In genomic region chr5:43008369-43009158, GRCh38 we compare ENCODE assay signal across 8 cellular contexts. TPM values are rescaled to one million over a fixed set of nuclear protein-coding genes. Genes with fewer than 3 reads are reported as not detected.
DNase-seq lines count a peak whose midpoint lies in the region; TF ChIP-seq lines count a peak whose summit lies in the region.

No MANE protein-coding gene starts in this region.

- H3K4me3 Mint-ChIP-seq in HFFc6 = peak overlapping the region; percentile 89
- peak overlapping the region; percentile 77 for H3K4me3 Mint-ChIP-seq in activated naive CD4-positive, alpha-beta T cell treated with anti-CD3 and anti-CD28 coated beads, Interleukin-2, amount 10 ng/mL, durations not matched to agents 7 days and 5 days

- H2BK120ac ChIP-seq in trophoblast cell (ENCODE audit: insufficient read depth, low read length, poor library complexity) = peak overlapping the region; percentile 39

- peak overlapping the region; percentile 25 for H3K18ac ChIP-seq in trophoblast cell (ENCODE audit: low read length)

- WGBS in trophoblast cell (ENCODE audit: extremely low coverage, insufficient coverage, insufficient read length) = no CpG with 5 or more reads among the region's 35 CpGs
- 3 to 11% methylated on average over 8 to 35 of the region's 35 CpGs for WGBS in transverse colon (ENCODE audit: low coverage in 1 of 2), 2 donors

- H4K91ac ChIP-seq in trophoblast cell (ENCODE audit: low read depth, low read length) = peak overlapping the region; percentile 81

- peak overlapping the region; percentile 82 for H2AFZ ChIP-seq in trophoblast cell (ENCODE audit: insufficient read depth, low read length, poor library complexity)

- no peak overlapping the region for H3K23ac ChIP-seq in trophoblast cell (ENCODE audit: low read length)

- peak overlapping the region; percentile 85 for H4K12ac ChIP-seq in trophoblast cell (ENCODE audit: low read depth, low read length)

- TF ChIP-seq CTCF in HFFc6 (IDR thresholded peaks at IDR 0.05) (peak; percentile 30; the same call in 1 of the 2 replicates), transverse colon (IDR thresholded peaks at IDR 0.05) (no peak)

- H2BK5ac ChIP-seq in trophoblast cell (ENCODE audit: low read depth, low read length, poor library complexity) = peak overlapping the region; percentile 38

- H3K79me2 ChIP-seq in trophoblast cell (ENCODE audit: control insufficient read depth, insufficient read depth, low read length, poor library complexity) = peaks cover 3% of the 10 kb centered on the region

- H3K14ac ChIP-seq in trophoblast cell (ENCODE audit: low read length) = peak overlapping the region; percentile 38

- peaks cover 54% of the 10 kb centered on the region for H3K4me1 Mint-ChIP-seq in HFFc6 (ENCODE audit: low read depth)
- H3K4me1 Mint-ChIP-seq in activated naive CD4-positive, alpha-beta T cell treated with anti-CD3 and anti-CD28 coated beads, Interleukin-2, amount 10 ng/mL, durations not matched to agents 7 days and 5 days = peaks cover 36% of the 10 kb centered on the region

- peak overlapping the region; percentile 88 for H4K8ac ChIP-seq in trophoblast cell (ENCODE audit: low read depth, low read length)

- H3K27ac ChIP-seq in trophoblast cell (ENCODE audit: low read depth, low read length) = no peak overlapping the region
- peak overlapping the region; percentile 87 to 92 (median 90) for H3K27ac ChIP-seq in transverse colon

- H3K27me3 ChIP-seq in trophoblast cell (ENCODE audit: insufficient read depth, low read length) = peaks cover 18% of the 10 kb centered on the region
- H3K27me3 ChIP-seq in transverse colon = peaks cover 53% of the 10 kb centered on the region

- H3K4me1 ChIP-seq in trophoblast cell (ENCODE audit: control insufficient read depth in 1 of 2, insufficient read depth in 2 of 2, low read length in 2 of 2) (peaks cover 4 to 6% of the 10 kb centered on the region in 2 experiments), transverse colon (peaks cover 0 to 15% (median 4%) of the 10 kb centered on the region in 4 donors)

- CTCF ChIA-PET in activated naive CD4-positive, alpha-beta T cell treated with anti-CD3 and anti-CD28 coated beads, Interleukin-2, amount 10 ng/mL, durations not matched to agents 7 days and 5 days (lab: Charles Lee) = interaction anchor here (0.8 to 4.5 kb wide), 11 partner anchors 10 to 59 kb away, joined by 3 to 50 read pairs (median 4); partner anchors contain the start of gene ANXA2R

- H3K27me3 Mint-ChIP-seq in HFFc6 (ENCODE audit: insufficient read depth) = peaks cover 8% of the 10 kb centered on the region
- H3K27me3 Mint-ChIP-seq in activated naive CD4-positive, alpha-beta T cell treated with anti-CD3 and anti-CD28 coated beads, Interleukin-2, amount 10 ng/mL, durations not matched to agents 7 days and 5 days = no peaks in the 10 kb centered on the region

- DNase-seq in GF-D8 (lab: John Stamatoyannopoulos, UW) (peak; percentile 77), HFFc6 (peak; percentile 89), NCI-H1092 (lab: John Stamatoyannopoulos, UW) (peak; percentile 83), SK-N-DZ (ENCODE audit: low spot score) (peak; percentile 92), head of caudate nucleus (peak; percentile 49 to 91 (median 80)), trophoblast cell (peak; percentile 91 to 99), transverse colon (peak; percentile 94)
- peak; percentile 94 for DNase-seq in activated naive CD4-positive, alpha-beta T cell treated with anti-CD3 and anti-CD28 coated beads, Interleukin-2, amount 10 ng/mL, durations not matched to agents 7 days and 5 days

- TF ChIP-seq POLR2A in transverse colon (IDR thresholded peaks at IDR 0.05) = peak; percentile 86

- peaks cover 10% of the 10 kb centered on the region for H3K36me3 Mint-ChIP-seq in HFFc6 (ENCODE audit: low read depth)
- H3K36me3 Mint-ChIP-seq in activated naive CD4-positive, alpha-beta T cell treated with anti-CD3 and anti-CD28 coated beads, Interleukin-2, amount 10 ng/mL, durations not matched to agents 7 days and 5 days = peaks cover 3% of the 10 kb centered on the region

- H3K36me3 ChIP-seq in trophoblast cell (ENCODE audit: control insufficient read depth in 1 of 2, insufficient read depth in 2 of 2, low read length in 2 of 2) (no peaks in the 10 kb centered on the region), transverse colon (no peaks in the 10 kb centered on the region)

- no peak overlapping the region for H2AK5ac ChIP-seq in trophoblast cell (ENCODE audit: low read length)

- TF ChIP-seq EP300 in transverse colon (IDR thresholded peaks at IDR 0.05; ENCODE audit: low read depth) = no peak

- H3K4ac ChIP-seq in trophoblast cell (ENCODE audit: low read depth, low read length) = no peak overlapping the region

- in situ Hi-C loops in transverse colon (cut with MboI; ENCODE audit: low pct_ligation_motif_present in 1 of 4, low pct_unique_long_range_greater_than_20kb in 1 of 4, low sequenced_read_pairs in 3 of 4) = loop anchor here in 1 of 4 donors (10.0 kb wide), 1 partner anchor 54 kb away; no protein-coding TSS in a partner anchor

- intact Hi-C loops in head of caudate nucleus (cut with DNase I) = loop anchor here (5.0 kb wide), 1 partner anchor 34 kb away; the partner anchor contains the start of gene ANXA2R
- intact Hi-C loops in transverse colon (cut with DNase I; ENCODE audit: low total_unique reads) = no loop called here

- H3K9ac ChIP-seq in trophoblast cell (ENCODE audit: low read length) = peak overlapping the region; percentile 51

- H3K9me3 ChIP-seq in trophoblast cell (ENCODE audit: insufficient read depth, low read depth, low read length) = no peaks in the 10 kb centered on the region
- H3K9me3 ChIP-seq in transverse colon = no peaks in the 10 kb centered on the region

- peak overlapping the region; percentile 87 for H3K27ac Mint-ChIP-seq in HFFc6
- H3K27ac Mint-ChIP-seq in activated naive CD4-positive, alpha-beta T cell treated with anti-CD3 and anti-CD28 coated beads, Interleukin-2, amount 10 ng/mL, durations not matched to agents 7 days and 5 days = peak overlapping the region; percentile 99

- peaks cover 15% of the 10 kb centered on the region for H3K79me1 ChIP-seq in trophoblast cell (ENCODE audit: low read length)

- H2BK12ac ChIP-seq in trophoblast cell (ENCODE audit: low read length) = no peak overlapping the region

- H3K4me3 ChIP-seq in trophoblast cell (ENCODE audit: low read depth, low read length) (peak overlapping the region; percentile 59), transverse colon (peak overlapping the region; percentile 16 to 59 (median 38))

- no peaks in the 10 kb centered on the region; the same call in 1 of the 2 replicates for H3K9me3 Mint-ChIP-seq in HFFc6
- H3K9me3 Mint-ChIP-seq in activated naive CD4-positive, alpha-beta T cell treated with anti-CD3 and anti-CD28 coated beads, Interleukin-2, amount 10 ng/mL, durations not matched to agents 7 days and 5 days = no peaks in the 10 kb centered on the region

- H3K4me2 ChIP-seq in trophoblast cell (ENCODE audit: low read length) = peak overlapping the region; percentile 96

RNA-seq across cellular contexts. Expression of gene ANXA2R, which starts 31.6 kb away (rescaled TPM):
- total RNA-seq in HFFc6 (2021; fragmentation: NEBNext Ultra II Directional; extraction: Animal tissue kit (Norgen Biotek cat#: 25700)) = 1 to 10 TPM in 3 of 6 experiments, under 1 TPM in 3; 0.85 to 1.5 (median 1.1) TPM
- polyA plus RNA-seq in SK-N-DZ (2014; cell fraction: cytosol; rRNA removed) = 0.16 and 0.74 TPM in 2 replicates
- 1.0 and 1.2 TPM in 2 replicates for polyA plus RNA-seq in SK-N-DZ (2014; cell fraction: nucleus; rRNA removed)
- polyA plus RNA-seq in trophoblast cell (2013) = 0.06 and 0.07 TPM in 2 replicates
- 1 to 10 TPM in 2 of 4 donors, under 1 TPM in 2; 0.75 to 4.4 (median 2.0) TPM for total RNA-seq in transverse colon
